In genomic region chr16:11941945-11942344, GRCh38 we compare ENCODE assay signal across 7 cellular contexts. TPM values are rescaled to one million over a fixed set of nuclear protein-coding genes. Genes with fewer than 3 reads are reported as not detected.
DNase-seq lines count a peak whose midpoint lies in the region; ATAC-seq and TF ChIP-seq lines count a peak whose summit lies in the region.
"Not testable (repeated sequence)": the region's sequence is repeated elsewhere in the genome, so short reads cannot be mapped to it uniquely, and the experiment has no call there.

Gene NPIPB2 (minus strand): TSS chr16:11942045. CDS start chr16:11942045, 0 bp downstream.

- H3K4me1 Mint-ChIP-seq in activated B cell treated with CpG ODN at 0.5 μM for 24 hours; activated T-helper 2 cell treated with anti-CD3 and anti-CD28 coated beads, Interferon-gamma antibody, Interleukin-2, Interleukin-4, amounts not matched to agents 10 μg/mL and 5 μg/mL and 100 μg/mL, durations not matched to agents 14 hours and 24 hours and 36 hours (ENCODE audit: low read depth); mesothelial cell of epicardium; progenitor cell of endocrine pancreas (ENCODE audit: low read depth): not testable (repeated sequence)

- not testable (repeated sequence) for H3K9me3 Mint-ChIP-seq in activated B cell treated with CpG ODN at 0.5 μM for 24 hours; activated T-helper 2 cell treated with anti-CD3 and anti-CD28 coated beads, Interferon-gamma antibody, Interleukin-2, Interleukin-4, amounts not matched to agents 10 μg/mL and 5 μg/mL and 100 μg/mL, durations not matched to agents 14 hours and 24 hours and 36 hours; mesothelial cell of epicardium; progenitor cell of endocrine pancreas (ENCODE audit: low read depth)

- ATAC-seq in Panc1; activated B cell treated with CpG ODN at 0.5 μM for 24 hours (ENCODE audit: low read depth): not testable (repeated sequence)

- not testable (repeated sequence) for H3K4me3 Mint-ChIP-seq in activated B cell treated with CpG ODN at 0.5 μM for 24 hours; activated T-helper 2 cell treated with anti-CD3 and anti-CD28 coated beads, Interferon-gamma antibody, Interleukin-2, Interleukin-4, amounts not matched to agents 10 μg/mL and 5 μg/mL and 100 μg/mL, durations not matched to agents 14 hours and 24 hours and 36 hours (ENCODE audit: low read depth); mesothelial cell of epicardium; progenitor cell of endocrine pancreas (ENCODE audit: low read depth)

- not testable (repeated sequence) for TF ChIP-seq CTCF in Panc1 (IDR thresholded peaks at IDR 0.05); activated B cell treated with CpG ODN at 0.5 μM for 24 hours (IDR thresholded peaks at IDR 0.05); breast epithelium (IDR thresholded peaks at IDR 0.05); mesothelial cell of epicardium (IDR thresholded peaks at IDR 0.05; ENCODE audit: unreplicated experiment); progenitor cell of endocrine pancreas (IDR thresholded peaks at IDR 0.05; ENCODE audit: unreplicated experiment)

- not testable (repeated sequence) for H3K4me3 ChIP-seq in Panc1 (ENCODE audit: low read depth in 2 of 2, low read length in 2 of 2); breast epithelium

- H3K27me3 ChIP-seq in Panc1 (ENCODE audit: control insufficient read depth, insufficient read depth, low read length); breast epithelium: not testable (repeated sequence)

- not testable (repeated sequence) for H3K36me3 ChIP-seq in Panc1 (ENCODE audit: control insufficient read depth, insufficient read depth, low read length); breast epithelium

- H3K27me3 Mint-ChIP-seq in activated B cell treated with CpG ODN at 0.5 μM for 24 hours; activated T-helper 2 cell treated with anti-CD3 and anti-CD28 coated beads, Interferon-gamma antibody, Interleukin-2, Interleukin-4, amounts not matched to agents 10 μg/mL and 5 μg/mL and 100 μg/mL, durations not matched to agents 14 hours and 24 hours and 36 hours (ENCODE audit: low read depth); mesothelial cell of epicardium (ENCODE audit: low read depth); progenitor cell of endocrine pancreas: not testable (repeated sequence)

- not testable (repeated sequence) for TF ChIP-seq POLR2A in breast epithelium (IDR thresholded peaks at IDR 0.05)

- H3K27ac ChIP-seq in Panc1 (ENCODE audit: low read length); breast epithelium: not testable (repeated sequence)

- POLR2A ChIA-PET in Panc1 (lab: Charles Lee); activated B cell treated with CpG ODN at 0.5 μM for 24 hours (lab: Charles Lee): not testable (repeated sequence)

- not testable (repeated sequence) for H3K4me1 ChIP-seq in Panc1 (ENCODE audit: control insufficient read depth, insufficient read depth, low read length); breast epithelium

- in situ Hi-C loops in Panc1 (cut with HindIII; ENCODE audit: low pct_unique_long_range_greater_than_20kb, low sequenced_read_pairs), result not testable (repeated sequence)

- H3K27ac Mint-ChIP-seq in activated B cell treated with CpG ODN at 0.5 μM for 24 hours; activated T-helper 2 cell treated with anti-CD3 and anti-CD28 coated beads, Interferon-gamma antibody, Interleukin-2, Interleukin-4, amounts not matched to agents 10 μg/mL and 5 μg/mL and 100 μg/mL, durations not matched to agents 14 hours and 24 hours and 36 hours; mesothelial cell of epicardium; progenitor cell of endocrine pancreas: not testable (repeated sequence)

- intact Hi-C loops in Panc1 (cut with micrococcal nuclease; ENCODE audit: unreplicated experiment); activated B cell treated with CpG ODN at 0.5 μM for 24 hours (cut with micrococcal nuclease); activated T-helper 2 cell treated with anti-CD3 and anti-CD28 coated beads, Interferon-gamma antibody, Interleukin-2, Interleukin-4, amounts not matched to agents 10 μg/mL and 5 μg/mL and 100 μg/mL, durations not matched to agents 14 hours and 24 hours and 36 hours (cut with micrococcal nuclease); breast epithelium (cut with DNase I; ENCODE audit: low total_unique reads): not testable (repeated sequence)

- not testable (repeated sequence) for BruUV-seq in Panc1 (replicated peaks; lab: Mats Ljungman, UMichigan)

- H3K9me3 ChIP-seq in Panc1 (ENCODE audit: control insufficient read depth, insufficient read depth, low read depth, low read length); breast epithelium: not testable (repeated sequence)

- H3K36me3 Mint-ChIP-seq in activated B cell treated with CpG ODN at 0.5 μM for 24 hours (ENCODE audit: low read depth); activated T-helper 2 cell treated with anti-CD3 and anti-CD28 coated beads, Interferon-gamma antibody, Interleukin-2, Interleukin-4, amounts not matched to agents 10 μg/mL and 5 μg/mL and 100 μg/mL, durations not matched to agents 14 hours and 24 hours and 36 hours (ENCODE audit: low read depth); mesothelial cell of epicardium; progenitor cell of endocrine pancreas (ENCODE audit: insufficient read depth): not testable (repeated sequence)

- not testable (repeated sequence) for DNase-seq in Panc1 (ENCODE audit: low read depth, low spot score); activated B cell treated with CpG ODN at 0.5 μM for 24 hours; activated T-helper 2 cell treated with anti-CD3 and anti-CD28 coated beads, Interferon-gamma antibody, Interleukin-2, Interleukin-4, amounts not matched to agents 10 μg/mL and 5 μg/mL and 100 μg/mL, durations not matched to agents 14 hours and 24 hours and 36 hours (ENCODE audit: low spot score); breast epithelium (ENCODE audit: low spot score in 2 of 2); mesothelial cell of epicardium (ENCODE audit: low spot score in 2 of 2, unreplicated experiment in 2 of 2); progenitor cell of endocrine pancreas (ENCODE audit: low spot score, unreplicated experiment); ureter (ENCODE audit: low spot score)

- CTCF ChIA-PET in Panc1 (lab: Charles Lee); activated B cell treated with CpG ODN at 0.5 μM for 24 hours (lab: Charles Lee): not testable (repeated sequence)

RNA-seq across cellular contexts. Expression of gene NPIPB2, which starts in this region (rescaled TPM):
- total RNA-seq in Panc1 (2021; ENCODE audit: unreplicated experiment), result 10.3 TPM
- 4.5 TPM for polyA plus RNA-seq in Panc1 (2012; ENCODE audit: insufficient read length)
- 13.8 and 18.7 TPM in 2 replicates for total RNA-seq in activated B cell treated with CpG ODN at 0.5 μM for 24 hours
- total RNA-seq in activated T-helper 2 cell treated with anti-CD3 and anti-CD28 coated beads, Interferon-gamma antibody, Interleukin-2, Interleukin-4, amounts not matched to agents 10 μg/mL and 5 μg/mL and 100 μg/mL, durations not matched to agents 14 hours and 24 hours and 36 hours, result 13.2 and 14.9 TPM in 2 replicates
- 10 to 100 TPM; 14.8 to 23.9 (median 20.3) TPM for total RNA-seq in breast epithelium
- 26.8 to 32.0 TPM (median 26.9 TPM) in 3 replicates for total RNA-seq in mesothelial cell of epicardium
- total RNA-seq in progenitor cell of endocrine pancreas, result 16.6 and 19.3 TPM in 2 replicates
- 32.2 TPM for total RNA-seq in ureter
